In the genomic region with DNA sequence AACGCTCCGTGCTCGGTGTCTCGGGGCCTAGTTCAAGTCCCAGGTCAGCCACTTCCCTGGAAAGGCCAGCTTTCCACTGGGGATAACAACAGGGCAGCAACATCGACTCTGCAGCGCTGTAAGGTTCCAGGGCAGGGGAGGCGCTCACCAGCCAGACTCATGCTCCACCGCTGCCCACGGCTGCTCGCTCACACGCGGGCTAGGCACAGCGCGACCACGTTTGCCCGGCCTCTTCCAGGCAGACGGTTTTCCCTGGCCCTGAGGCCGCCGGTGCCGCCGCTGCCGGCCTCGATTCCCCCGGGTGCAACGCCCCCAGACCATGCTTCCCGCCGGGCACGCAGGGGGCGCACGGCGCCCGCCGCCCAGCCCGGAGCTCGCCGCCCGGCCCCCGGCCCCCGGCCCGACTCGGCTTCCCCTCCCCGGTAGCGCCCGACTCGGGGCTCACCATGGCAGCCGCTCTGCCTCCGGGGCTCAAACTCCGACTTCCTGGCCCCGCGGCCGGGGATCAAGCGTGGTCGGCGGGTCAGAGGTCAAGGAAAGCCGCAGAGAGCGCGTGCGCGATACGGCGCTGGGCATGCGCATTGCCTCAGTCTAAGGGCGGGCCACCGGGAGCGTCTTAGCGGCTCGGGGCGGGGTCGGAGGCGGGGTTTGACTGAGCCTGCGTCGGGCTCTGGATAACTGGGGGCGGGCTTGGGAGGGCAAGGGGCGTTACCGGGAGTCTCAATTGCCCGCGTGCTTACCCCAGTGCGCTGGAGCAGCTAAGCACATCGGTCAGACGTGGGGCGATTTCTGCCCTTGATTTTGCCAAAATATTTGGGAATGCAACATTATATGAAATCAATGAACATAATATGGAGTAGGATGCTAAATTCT, we compare ENCODE assay signal across 8 cellular contexts. TPM values are rescaled to one million over a fixed set of nuclear protein-coding genes. Genes with fewer than 3 reads are reported as not detected.
DNase-seq lines count a peak whose midpoint lies in the region; ATAC-seq and TF ChIP-seq lines count a peak whose summit lies in the region.

A gene (minus strand): TSS at position 535 of the 873 bp plus-strand sequence. CDS start 87 bp downstream, at position 448.

- H3K4me3 ChIP-seq in DOHH2 (ENCODE audit: low read length): peak within 1 kb of the TSS; percentile 100
- H3K4me3 ChIP-seq in GM23338: peak within 1 kb of the TSS; percentile 97
- H3K4me3 ChIP-seq in fibroblast of lung (replicated peaks in 1 of 4; ENCODE audit: control extremely low read depth in 1 of 4, insufficient read depth in 1 of 4, low read depth in 3 of 4, low read length in 4 of 4): peak within 1 kb of the TSS; percentile 68 to 97 (median 84)
- H3K4me3 ChIP-seq in naive thymus-derived CD4-positive, alpha-beta T cell (ENCODE audit: low read length): peak within 1 kb of the TSS; percentile 91

- H2AFZ ChIP-seq in GM23338 (0 out of 2 replicates have a peak within 1 kb of the TSS, but pooled peaks have one; percentile 2), fibroblast of lung (ENCODE audit: low read length) (peak within 1 kb of the TSS; percentile 63)

- POLR2A ChIA-PET in naive thymus-derived CD4-positive, alpha-beta T cell (lab: Charles Lee): interaction anchor here (0.7 to 1.9 kb wide), 8 partner anchors 13 to 98 kb away, joined by 3 to 12 read pairs (median 5); a partner anchor contains a TSS

- peak within 1 kb of the TSS; percentile 97 for H3K27ac Mint-ChIP-seq in GM23338
- peak within 1 kb of the TSS; percentile 76 to 95 (median 92) for H3K27ac Mint-ChIP-seq in naive thymus-derived CD4-positive, alpha-beta T cell
- peak within 1 kb of the TSS; percentile 98 for H3K27ac Mint-ChIP-seq in stimulated activated naive B cell treated with anti-CD40 and anti-IgM and Interleukin-4, amounts not matched to agents 10 μg/mL and 1 μg/mL and 100 μg/mL, for 72 hours

- peak; percentile 39 for TF ChIP-seq CTCF in DOHH2 (IDR thresholded peaks at IDR 0.05; ENCODE audit: low read depth, low read length, poor library complexity, severe bottlenecking)
- no peak for TF ChIP-seq CTCF in GM23338 (conservative IDR thresholded peaks at IDR 0.05; ENCODE audit: low read depth in 2 of 2)
- no peak for TF ChIP-seq CTCF in fibroblast of lung (conservative IDR thresholded peaks at IDR 0.05 in 1 of 2, IDR thresholded peaks at IDR 0.05 in 1 of 2; ENCODE audit: low read depth in 1 of 2, low read length in 2 of 2)

- peaks cover 25% of the 10 kb centered on the region for H3K27me3 Mint-ChIP-seq in GM23338 (ENCODE audit: insufficient read depth, low read depth, poor library complexity)
- H3K27me3 Mint-ChIP-seq in naive thymus-derived CD4-positive, alpha-beta T cell: no peaks in the 10 kb centered on the region
- no peaks in the 10 kb centered on the region for H3K27me3 Mint-ChIP-seq in stimulated activated naive B cell treated with anti-CD40 and anti-IgM and Interleukin-4, amounts not matched to agents 10 μg/mL and 1 μg/mL and 100 μg/mL, for 72 hours

- H3K4me2 ChIP-seq in DOHH2 (ENCODE audit: low read length): peak within 1 kb of the TSS; percentile 92
- peak within 1 kb of the TSS; percentile 86 for H3K4me2 ChIP-seq in GM23338
- peak within 1 kb of the TSS; percentile 88 for H3K4me2 ChIP-seq in fibroblast of lung (ENCODE audit: extremely low read depth, insufficient read depth, low read length)

- H3K9me2 ChIP-seq in DOHH2 (replicated peaks; ENCODE audit: control insufficient read depth, low read length) (no peaks in the 10 kb centered on the region), GM23338 (ENCODE audit: insufficient read depth) (no peaks in the 10 kb centered on the region)

- intact Hi-C loops in naive thymus-derived CD4-positive, alpha-beta T cell (cut with micrococcal nuclease): loop anchor here (1.0 to 10.0 kb wide), 18 partner anchors 20 to 746 kb away; a partner anchor contains a TSS

- no peaks in the 10 kb centered on the region for H3K27me3 ChIP-seq in DOHH2 (ENCODE audit: control insufficient read depth, low read length)
- H3K27me3 ChIP-seq in GM23338 (ENCODE audit: insufficient read depth): no peaks in the 10 kb centered on the region
- H3K27me3 ChIP-seq in fibroblast of lung (ENCODE audit: control insufficient read depth, insufficient read depth, low read length): no peaks in the 10 kb centered on the region
- no peaks in the 10 kb centered on the region for H3K27me3 ChIP-seq in naive thymus-derived CD4-positive, alpha-beta T cell (ENCODE audit: control insufficient read depth in 2 of 2, insufficient read depth in 2 of 2, low read length in 2 of 2)

- H3K27ac ChIP-seq in DOHH2 (ENCODE audit: low read depth, low read length): peak within 1 kb of the TSS; percentile 46
- H3K27ac ChIP-seq in GM23338 (ENCODE audit: low read depth): peak within 1 kb of the TSS; percentile 79
- peak within 1 kb of the TSS; percentile 83 for H3K27ac ChIP-seq in fibroblast of lung (ENCODE audit: insufficient read depth, low read length)
- peak within 1 kb of the TSS; percentile 87 for H3K27ac ChIP-seq in naive thymus-derived CD4-positive, alpha-beta T cell (ENCODE audit: low read depth, low read length)

- ATAC-seq in GM23338: peak; percentile 93
- peak; percentile 93 for ATAC-seq in naive thymus-derived CD4-positive, alpha-beta T cell
- peak; percentile 91 to 95 for ATAC-seq in stimulated activated naive B cell treated with anti-CD40 and anti-IgM and Interleukin-4, amounts not matched to agents 10 μg/mL and 1 μg/mL and 100 μg/mL, for 72 hours (replicated peaks)

- H3K79me2 ChIP-seq in DOHH2 (ENCODE audit: control insufficient read depth, low read length) (peaks cover 51% of the 10 kb centered on the region), GM23338 (replicated peaks; ENCODE audit: insufficient read depth) (peaks cover 49% of the 10 kb centered on the region), fibroblast of lung (ENCODE audit: control insufficient read depth, insufficient read depth, low read length) (peaks cover 37% of the 10 kb centered on the region)

- H4K20me1 ChIP-seq in DOHH2 (ENCODE audit: control insufficient read depth, insufficient read depth, low read depth, low read length) (no peaks in the 10 kb centered on the region), GM23338 (replicated peaks; ENCODE audit: insufficient read depth) (peaks cover 17% of the 10 kb centered on the region; the same call in 1 of the 2 replicates), fibroblast of lung (ENCODE audit: control insufficient read depth, extremely low read depth, insufficient read depth, low read length) (no peaks in the 10 kb centered on the region)

- DNase-seq in GM23338 (ENCODE audit: low spot score): peak; percentile 98
- peak; percentile 92 for DNase-seq in LHCN-M2 (ENCODE audit: low read depth)
- peak; percentile 94 for DNase-seq in RKO (ENCODE audit: low spot score)
- peak; percentile 98 for DNase-seq in activated T-helper 1 cell treated with Interleukin-2 at 50 U/mL for 16 hours (ENCODE audit: low read depth)
- peak; percentile 87 to 93 for DNase-seq in fibroblast of lung (ENCODE audit: low read depth in 2 of 2)
- peak; percentile 95 to 99 (median 98) for DNase-seq in naive thymus-derived CD4-positive, alpha-beta T cell
- peak; percentile 97 for DNase-seq in stimulated activated naive B cell treated with anti-CD40 and anti-IgM and Interleukin-4, amounts not matched to agents 10 μg/mL and 1 μg/mL and 100 μg/mL, for 72 hours

- H3K9me3 ChIP-seq in DOHH2 (ENCODE audit: control insufficient read depth, insufficient read depth, low read length) (no peaks in the 10 kb centered on the region; the same call in 1 of the 2 replicates), fibroblast of lung (ENCODE audit: control insufficient read depth, insufficient read depth, low read depth, low read length) (no peaks in the 10 kb centered on the region)
- no peaks in the 10 kb centered on the region for H3K9me3 ChIP-seq in naive thymus-derived CD4-positive, alpha-beta T cell (ENCODE audit: control insufficient read depth in 2 of 3, low read length in 3 of 3)

- no peaks in the 10 kb centered on the region; the same call in 1 of the 3 replicates for H3K9me3 Mint-ChIP-seq in GM23338
- H3K9me3 Mint-ChIP-seq in naive thymus-derived CD4-positive, alpha-beta T cell: peaks cover 0 to 2% (median 0%) of the 10 kb centered on the region in 11 donors
- no peaks in the 10 kb centered on the region for H3K9me3 Mint-ChIP-seq in stimulated activated naive B cell treated with anti-CD40 and anti-IgM and Interleukin-4, amounts not matched to agents 10 μg/mL and 1 μg/mL and 100 μg/mL, for 72 hours

- H3K36me3 Mint-ChIP-seq in GM23338 (ENCODE audit: low read depth): peaks cover 27% of the 10 kb centered on the region
- H3K36me3 Mint-ChIP-seq in naive thymus-derived CD4-positive, alpha-beta T cell: peaks cover 0 to 6% (median 0%) of the 10 kb centered on the region in 5 donors
- H3K36me3 Mint-ChIP-seq in stimulated activated naive B cell treated with anti-CD40 and anti-IgM and Interleukin-4, amounts not matched to agents 10 μg/mL and 1 μg/mL and 100 μg/mL, for 72 hours: peaks cover 16 to 27% of the 10 kb centered on the region in 2 donors

- H3K36me3 ChIP-seq in DOHH2 (ENCODE audit: control insufficient read depth, low read length): peaks cover 34% of the 10 kb centered on the region
- H3K36me3 ChIP-seq in GM23338 (ENCODE audit: insufficient read depth): no peaks in the 10 kb centered on the region; the same call in 1 of the 2 replicates
- H3K36me3 ChIP-seq in fibroblast of lung (ENCODE audit: control insufficient read depth, insufficient read depth, low read length): peaks cover 2% of the 10 kb centered on the region
- peaks cover 0 to 23% (median 0%) of the 10 kb centered on the region in 3 experiments for H3K36me3 ChIP-seq in naive thymus-derived CD4-positive, alpha-beta T cell (ENCODE audit: control insufficient read depth in 2 of 3, insufficient read depth in 3 of 3, low read length in 3 of 3)

- peaks cover 12% of the 10 kb centered on the region; the same call in 2 of the 3 replicates for H3K4me1 Mint-ChIP-seq in GM23338
- peaks cover 11 to 38% (median 32%) of the 10 kb centered on the region in 7 donors for H3K4me1 Mint-ChIP-seq in naive thymus-derived CD4-positive, alpha-beta T cell
- H3K4me1 Mint-ChIP-seq in stimulated activated naive B cell treated with anti-CD40 and anti-IgM and Interleukin-4, amounts not matched to agents 10 μg/mL and 1 μg/mL and 100 μg/mL, for 72 hours: peaks cover 11 to 24% of the 10 kb centered on the region in 2 donors

- CTCF ChIA-PET in naive thymus-derived CD4-positive, alpha-beta T cell (lab: Charles Lee): no interaction called here

- H3K9ac ChIP-seq in fibroblast of lung (ENCODE audit: insufficient read depth, low read length): peak within 1 kb of the TSS; percentile 82

- H3K4me1 ChIP-seq in DOHH2 (ENCODE audit: control insufficient read depth, low read length) (peaks cover 15% of the 10 kb centered on the region), GM23338 (ENCODE audit: insufficient read depth) (peaks cover 7% of the 10 kb centered on the region), fibroblast of lung (ENCODE audit: control insufficient read depth, extremely low read depth, insufficient read depth, low read length) (peaks cover 4% of the 10 kb centered on the region)
- peaks cover 5 to 7% of the 10 kb centered on the region in 2 donors for H3K4me1 ChIP-seq in naive thymus-derived CD4-positive, alpha-beta T cell (ENCODE audit: control insufficient read depth in 2 of 2, insufficient read depth in 2 of 2, low read length in 2 of 2)

- H3K4me3 Mint-ChIP-seq in GM23338: peak within 1 kb of the TSS; percentile 98
- H3K4me3 Mint-ChIP-seq in naive thymus-derived CD4-positive, alpha-beta T cell: peak within 1 kb of the TSS; percentile 90 to 98 (median 94)
- H3K4me3 Mint-ChIP-seq in stimulated activated naive B cell treated with anti-CD40 and anti-IgM and Interleukin-4, amounts not matched to agents 10 μg/mL and 1 μg/mL and 100 μg/mL, for 72 hours: peak within 1 kb of the TSS; percentile 88 to 93

- no peaks in the 10 kb centered on the region for H3F3A ChIP-seq in DOHH2 (ENCODE audit: control insufficient read depth, insufficient read depth)
- H3F3A ChIP-seq in GM23338 (replicated peaks; ENCODE audit: low read depth): peaks cover 21% of the 10 kb centered on the region

RNA-seq across cellular contexts. Expression of the gene that starts here (rescaled TPM):
- total RNA-seq in GM23338 (2014; rRNA removed; shearing (Covaris generic)): 84.1 and 113 TPM in 2 replicates
- 283 and 331 TPM in 2 replicates for polyA plus RNA-seq in GM23338 (2016; fragmentation: Nextera tagmentation; extraction: Ambion mirVana)
- total RNA-seq in LHCN-M2 (2014; rRNA removed): 48.1 and 62.2 TPM in 2 replicates
- 37.4 TPM for polyA plus RNA-seq in LHCN-M2 (2012)
- 24.4 and 34.3 TPM in 2 replicates for total RNA-seq in fibroblast of lung
- polyA plus RNA-seq in fibroblast of lung: 14.8 and 19.9 TPM in 2 replicates
- polyA plus RNA-seq in fibroblast of lung (2012): 28.6 and 37.1 TPM in 2 replicates
- polyA minus RNA-seq in fibroblast of lung (ENCODE audit: low replicate concordance): 9.2 and 9.5 TPM in 2 replicates
- total RNA-seq in naive thymus-derived CD4-positive, alpha-beta T cell: 10 to 100 TPM; 34.1 to 46.2 (median 45.0) TPM
- 10 to 100 TPM; 34.6 to 45.8 TPM for polyA plus RNA-seq in naive thymus-derived CD4-positive, alpha-beta T cell

Comparison
In these comparisons a context has a peak if more than half of its experiments do, and no peak if none do; other contexts are left out.
1. Peak in every context shown above with its lines: DNase-seq, ATAC-seq, H3K4me3 ChIP-seq and H3K27ac ChIP-seq.